In genomic region chr3:4524423-4524769, GRCh38 we compare ENCODE assay signal across 2 cellular contexts.
TF ChIP-seq lines count a peak whose summit lies in the region.

No MANE protein-coding gene starts in this region.

TF ChIP-seq in K562, 482 proteins besides CTCF, POLR2A, EP300 and RAD21:
- 0 out of 2 replicates have a peak, but pooled peaks have one; percentile 9 for TF ChIP-seq SOX6 (IDR thresholded peaks at IDR 0.05)
- TF ChIP-seq GATA2 (CRISPR knock-in tag; IDR thresholded peaks at IDR 0.05): peak; percentile 40; the same call in 1 of the 2 replicates
- TF ChIP-seq EHMT2 (IDR thresholded peaks at IDR 0.05): 0 out of 2 replicates have a peak, but pooled peaks have one; percentile 10
- no peak for TF ChIP-seq RREB1 (CRISPR knock-in tag; IDR thresholded peaks at IDR 0.05)
- TF ChIP-seq RNF2 (IDR thresholded peaks at IDR 0.05): no peak
- no peak for TF ChIP-seq CEBPG (CRISPR knock-in tag; IDR thresholded peaks at IDR 0.05)
- 0 out of 4 replicates have a peak, but pooled peaks of 1 of the 2 experiments have one; percentile 8 for TF ChIP-seq CEBPG (tag; conservative IDR thresholded peaks at IDR 0.05 in 1 of 2, IDR thresholded peaks at IDR 0.05 in 1 of 2)
- peak; percentile 71 for TF ChIP-seq NFIC (IDR thresholded peaks at IDR 0.05)
- 0 out of 2 replicates have a peak, but pooled peaks have one; percentile 33 for TF ChIP-seq NFE2 (IDR thresholded peaks at IDR 0.05; ENCODE audit: low read depth)
- TF ChIP-seq AFF1 (IDR thresholded peaks at IDR 0.05; ENCODE audit: low read depth in 1 of 2, partially characterized antibody in 2 of 2): no peak
- TF ChIP-seq NR1H2 (CRISPR knock-in tag; IDR thresholded peaks at IDR 0.05): no peak
- peak in 1 of 2 experiments; percentile 16; a peak in 1 of 4 replicates for TF ChIP-seq RCOR1 (IDR thresholded peaks at IDR 0.05; ENCODE audit: borderline replicate concordance in 1 of 2, low read depth in 2 of 2, low read length in 2 of 2)
- TF ChIP-seq DIDO1 (tag; IDR thresholded peaks at IDR 0.05; ENCODE audit: low read depth): no peak
- TF ChIP-seq ZHX1 (conservative IDR thresholded peaks at IDR 0.05; ENCODE audit: low read length): no peak
TF ChIP-seq in K562: peak in this region for 7.

TF ChIP-seq in WTC11, 78 proteins besides CTCF, POLR2A, EP300 and RAD21:
- no peak for TF ChIP-seq ELF4 (CRISPR knock-in tag; IDR thresholded peaks at IDR 0.05; ENCODE audit: low read depth)
- no peak for TF ChIP-seq SMAD4 (CRISPR knock-in tag; IDR thresholded peaks at IDR 0.05)
- no peak for TF ChIP-seq ATF1 (CRISPR knock-in tag; IDR thresholded peaks at IDR 0.05)
- no peak for TF ChIP-seq AR (CRISPR knock-in tag; IDR thresholded peaks at IDR 0.05)
- no peak for TF ChIP-seq ATF2 (CRISPR knock-in tag; IDR thresholded peaks at IDR 0.05; ENCODE audit: borderline replicate concordance, low read depth)
- no peak for TF ChIP-seq CREB1 (CRISPR knock-in tag; IDR thresholded peaks at IDR 0.05)
- no peak for TF ChIP-seq MXD4 (CRISPR knock-in tag; IDR thresholded peaks at IDR 0.05; ENCODE audit: borderline replicate concordance)
- no peak for TF ChIP-seq TEAD4 (CRISPR knock-in tag; IDR thresholded peaks at IDR 0.05)
- TF ChIP-seq PREB (CRISPR knock-in tag; IDR thresholded peaks at IDR 0.05; ENCODE audit: borderline replicate concordance): no peak
- TF ChIP-seq GTF2I (CRISPR knock-in tag; conservative IDR thresholded peaks at IDR 0.05): no peak
- no peak for TF ChIP-seq ZNF425 (CRISPR knock-in tag; conservative IDR thresholded peaks at IDR 0.05)
- no peak for TF ChIP-seq NR2C2 (CRISPR knock-in tag; IDR thresholded peaks at IDR 0.05)
- no peak for TF ChIP-seq EMX1 (CRISPR knock-in tag; IDR thresholded peaks at IDR 0.05)
- TF ChIP-seq TEAD1 (CRISPR knock-in tag; IDR thresholded peaks at IDR 0.05): no peak
- no peak for TF ChIP-seq ZNF121 (CRISPR knock-in tag; IDR thresholded peaks at IDR 0.05)
- no peak for TF ChIP-seq ERG (CRISPR knock-in tag; IDR thresholded peaks at IDR 0.05)
- TF ChIP-seq HMGA2 (CRISPR knock-in tag; IDR thresholded peaks at IDR 0.05): no peak
- TF ChIP-seq PRDM15 (CRISPR knock-in tag; IDR thresholded peaks at IDR 0.05): no peak
- TF ChIP-seq FOXP4 (CRISPR knock-in tag; IDR thresholded peaks at IDR 0.05): no peak
- TF ChIP-seq ATF6 (CRISPR knock-in tag; IDR thresholded peaks at IDR 0.05): no peak
